In genomic region chr19:48170817-48171347, GRCh38 we compare ENCODE assay signal across 8 cellular contexts. TPM values are rescaled to one million over a fixed set of nuclear protein-coding genes. Genes with fewer than 3 reads are reported as not detected.
DNase-seq lines count a peak whose midpoint lies in the region; ATAC-seq and TF ChIP-seq lines count a peak whose summit lies in the region.

No MANE protein-coding gene starts in this region.

- peak overlapping the region; percentile 97 for H3K27ac Mint-ChIP-seq in GM23338
- H3K27ac Mint-ChIP-seq in endothelial cell (ENCODE audit: unreplicated experiment) = peak overlapping the region; percentile 65
- H3K27ac Mint-ChIP-seq in osteocyte (ENCODE audit: unreplicated experiment) = peak overlapping the region; percentile 58

- peaks cover 17% of the 10 kb centered on the region for H3K4me1 Mint-ChIP-seq in GM23338
- peaks cover 8% of the 10 kb centered on the region for H3K4me1 Mint-ChIP-seq in endothelial cell (ENCODE audit: unreplicated experiment)
- H3K4me1 Mint-ChIP-seq in osteocyte (ENCODE audit: unreplicated experiment) = peaks cover 17% of the 10 kb centered on the region

- no peaks in the 10 kb centered on the region; the same call in 2 of the 3 replicates for H3K9me3 Mint-ChIP-seq in GM23338
- no peaks in the 10 kb centered on the region for H3K9me3 Mint-ChIP-seq in endothelial cell (ENCODE audit: unreplicated experiment)
- H3K9me3 Mint-ChIP-seq in osteocyte (ENCODE audit: unreplicated experiment) = no peaks in the 10 kb centered on the region

- H4K20me1 ChIP-seq in GM23338 (replicated peaks; ENCODE audit: insufficient read depth) = peaks cover 24% of the 10 kb centered on the region
- H4K20me1 ChIP-seq in PC-9 (ENCODE audit: insufficient read depth) = no peaks in the 10 kb centered on the region; the same call in 1 of the 2 replicates

- no peaks in the 10 kb centered on the region for H3K9me3 ChIP-seq in PC-9 (ENCODE audit: insufficient read depth, low read depth)

- ATAC-seq in GM23338 = peak; percentile 17

- peak overlapping the region; percentile 98 for H3K4me2 ChIP-seq in GM23338
- H3K4me2 ChIP-seq in PC-9 = peak overlapping the region; percentile 96

- TF ChIP-seq CTCF in GM23338 (conservative IDR thresholded peaks at IDR 0.05; ENCODE audit: low read depth in 2 of 2) (no peak), PC-9 (conservative IDR thresholded peaks at IDR 0.05) (no peak), endothelial cell (IDR thresholded peaks at IDR 0.05; ENCODE audit: unreplicated experiment) (no peak), osteocyte (IDR thresholded peaks at IDR 0.05) (no peak)

- CTCF ChIA-PET in PC-9 (lab: Charles Lee) = no interaction called here

- no peaks in the 10 kb centered on the region for H3K9me2 ChIP-seq in GM23338 (ENCODE audit: insufficient read depth)
- no peaks in the 10 kb centered on the region for H3K9me2 ChIP-seq in PC-9 (ENCODE audit: insufficient read depth)

- H3K4me1 ChIP-seq in GM23338 (ENCODE audit: insufficient read depth) (peaks cover 8% of the 10 kb centered on the region), PC-9 (replicated peaks; ENCODE audit: insufficient read depth) (peaks cover 17% of the 10 kb centered on the region)

- intact Hi-C loops in PC-9 (cut with micrococcal nuclease; ENCODE audit: unreplicated experiment) = loop anchor here (1.0 kb wide), 1 partner anchor 84 kb away; the partner anchor contains the start of gene CARD8

- H3F3A ChIP-seq in GM23338 (replicated peaks; ENCODE audit: low read depth) (no peaks in the 10 kb centered on the region), PC-9 (ENCODE audit: insufficient read depth, low read depth) (peaks cover 10% of the 10 kb centered on the region; the same call in 1 of the 2 replicates)

- DNase-seq in GM23338 (ENCODE audit: low spot score) (peak; percentile 37), PC-9 (no peak), endothelial cell (ENCODE audit: low spot score) (no peak), osteocyte (ENCODE audit: extremely low spot score, unreplicated experiment) (no peak), SIG-M5 treated with dmso at 0.1 percent for 504 hours (lab: John Stamatoyannopoulos, UW; ENCODE audit: unreplicated experiment) (no peak), activated gamma-delta T cell treated with Interleukin-2 at 50 U/mL for 16 hours (no peak), GM19238 (ENCODE audit: insufficient read length, low spot score) (no peak)
- DNase-seq in activated CD4-positive, alpha-beta T cell treated with anti-CD3 and anti-CD28 coated beads, Interleukin-2, amount 50 U/mL, for 1 hour = no peak

- H3K27ac ChIP-seq in GM23338 (ENCODE audit: low read depth) (0 out of 2 replicates have a peak overlapping the region, but pooled peaks have one; percentile 69), PC-9 (no peak overlapping the region)

- H3K79me2 ChIP-seq in GM23338 (replicated peaks; ENCODE audit: insufficient read depth) (peaks cover 53% of the 10 kb centered on the region), PC-9 (ENCODE audit: low read depth) (peaks cover 57% of the 10 kb centered on the region)

- peak overlapping the region; percentile 95 for H3K4me3 Mint-ChIP-seq in GM23338
- H3K4me3 Mint-ChIP-seq in endothelial cell (ENCODE audit: unreplicated experiment) = peak overlapping the region; percentile 95
- H3K4me3 Mint-ChIP-seq in osteocyte (ENCODE audit: unreplicated experiment) = peak overlapping the region; percentile 97

- H2AFZ ChIP-seq in GM23338 (peak overlapping the region; percentile 95), PC-9 (peak overlapping the region; percentile 100)

- peaks cover 21% of the 10 kb centered on the region for H3K36me3 ChIP-seq in GM23338 (ENCODE audit: insufficient read depth)
- peaks cover 17% of the 10 kb centered on the region; the same call in 1 of the 2 replicates for H3K36me3 ChIP-seq in PC-9 (ENCODE audit: low read depth)

- H3K27me3 Mint-ChIP-seq in GM23338 (ENCODE audit: insufficient read depth, low read depth, poor library complexity) = peaks cover 8% of the 10 kb centered on the region
- H3K27me3 Mint-ChIP-seq in endothelial cell (ENCODE audit: unreplicated experiment) = peaks cover 8% of the 10 kb centered on the region
- H3K27me3 Mint-ChIP-seq in osteocyte (ENCODE audit: unreplicated experiment) = no peaks in the 10 kb centered on the region

- POLR2A ChIA-PET in PC-9 (lab: Charles Lee; ENCODE audit: unreplicated experiment) = interaction anchor here (1.9 kb wide), 1 partner anchor 32 kb away, joined by 32 read pairs; no protein-coding TSS in a partner anchor

- H3K27me3 ChIP-seq in GM23338 (ENCODE audit: insufficient read depth) (no peaks in the 10 kb centered on the region), PC-9 (ENCODE audit: insufficient read depth, low read depth) (no peaks in the 10 kb centered on the region)

- peak overlapping the region; percentile 92 for H3K4me3 ChIP-seq in GM23338
- peak overlapping the region; percentile 96 for H3K4me3 ChIP-seq in PC-9

- H3K36me3 Mint-ChIP-seq in GM23338 (ENCODE audit: low read depth) = peaks cover 36% of the 10 kb centered on the region
- peaks cover 30% of the 10 kb centered on the region for H3K36me3 Mint-ChIP-seq in endothelial cell (ENCODE audit: low read depth, unreplicated experiment)
- peaks cover 10% of the 10 kb centered on the region for H3K36me3 Mint-ChIP-seq in osteocyte (ENCODE audit: unreplicated experiment)

- no TSS peak for BruUV-seq in PC-9 (replicated peaks; lab: Mats Ljungman, UMichigan)

TF ChIP-seq in GM23338, 12 proteins besides CTCF, POLR2A, EP300 and RAD21 (continues in another document):
- TF ChIP-seq POLR2AphosphoS5 (IDR thresholded peaks at IDR 0.05; ENCODE audit: low read depth) (no peak), CREB1 (CRISPR knock-in tag; IDR thresholded peaks at IDR 0.05; ENCODE audit: low read depth) (no peak), REST (IDR thresholded peaks at IDR 0.05; ENCODE audit: unreplicated experiment) (no peak)
- TF ChIP-seq, protein P1, sequence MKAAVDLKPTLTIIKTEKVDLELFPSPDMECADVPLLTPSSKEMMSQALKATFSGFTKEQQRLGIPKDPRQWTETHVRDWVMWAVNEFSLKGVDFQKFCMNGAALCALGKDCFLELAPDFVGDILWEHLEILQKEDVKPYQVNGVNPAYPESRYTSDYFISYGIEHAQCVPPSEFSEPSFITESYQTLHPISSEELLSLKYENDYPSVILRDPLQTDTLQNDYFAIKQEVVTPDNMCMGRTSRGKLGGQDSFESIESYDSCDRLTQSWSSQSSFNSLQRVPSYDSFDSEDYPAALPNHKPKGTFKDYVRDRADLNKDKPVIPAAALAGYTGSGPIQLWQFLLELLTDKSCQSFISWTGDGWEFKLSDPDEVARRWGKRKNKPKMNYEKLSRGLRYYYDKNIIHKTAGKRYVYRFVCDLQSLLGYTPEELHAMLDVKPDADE (IDR thresholded peaks at IDR 0.05) = no peak

RNA-seq across cellular contexts. Expression of gene ZSWIM9, which starts 0.4 kb away (rescaled TPM):
- 9.1 and 10.6 TPM in 2 replicates for total RNA-seq in GM23338 (2014; rRNA removed; shearing (Covaris generic))
- 2.9 and 4.2 TPM in 2 replicates for polyA plus RNA-seq in GM23338 (2016; fragmentation: Nextera tagmentation; extraction: Ambion mirVana)
- total RNA-seq in PC-9 (2021) = 8.3 and 12.0 TPM in 2 replicates
- total RNA-seq in endothelial cell (ENCODE audit: unreplicated experiment) = 8.8 TPM
- 5.7 and 6.6 TPM in 2 replicates for total RNA-seq in osteocyte

RNA-seq across cellular contexts. Expression of gene LIG1, which starts 0.7 kb away (rescaled TPM):
- total RNA-seq in GM23338 (2014; rRNA removed; shearing (Covaris generic)) = 75.0 and 79.3 TPM in 2 replicates
- 96.9 and 122 TPM in 2 replicates for polyA plus RNA-seq in GM23338 (2016; fragmentation: Nextera tagmentation; extraction: Ambion mirVana)
- total RNA-seq in PC-9 (2021) (109 and 116 TPM in 2 replicates), endothelial cell (ENCODE audit: unreplicated experiment) (51.5 TPM), osteocyte (19.0 and 23.0 TPM in 2 replicates)
